In genomic region chr4:41853973-41854372, GRCh38 we compare ENCODE assay signal across 18 cellular contexts.
A peak's percentile ranks its signal among the peaks of the same experiment; 100 is the strongest.
DNase-seq lines count a peak whose midpoint lies in the region; ATAC-seq and TF ChIP-seq lines count a peak whose summit lies in the region.
"Had no signal": no experiment of that assay in that cellular context is flagged by ENCODE, and none has a peak within 500 bp of the region (broad histone marks: within the 10 kb centered on the region; RNA-seq: fewer than 3 reads in every experiment).

No MANE protein-coding gene starts in this region.

- no peaks in the 10 kb centered on the region for H3K36me3 Mint-ChIP-seq in chondrocyte (ENCODE audit: low read depth)
- no peaks in the 10 kb centered on the region for H3K36me3 Mint-ChIP-seq in neural progenitor cell
- H3K36me3 Mint-ChIP-seq: CD8-positive, alpha-beta T cell had no signal

- ATAC-seq in GM21825 (IDR thresholded peaks at IDR 0.05; ENCODE audit: unreplicated experiment) (no peak), HG03025 (IDR thresholded peaks at IDR 0.05; ENCODE audit: low FRiP score, unreplicated experiment) (no peak)
- ATAC-seq: activated CD8-positive, alpha-beta T cell treated with anti-CD3 and anti-CD28 coated beads, Interleukin-2, amount 10 ng/mL, durations not matched to agents 7 days and 5 days; CD8-positive, alpha-beta T cell had no signal

- H3K4me3 Mint-ChIP-seq in chondrocyte (ENCODE audit: unreplicated experiment) (no peak overlapping the region), neural progenitor cell (no peak overlapping the region)
- H3K4me3 Mint-ChIP-seq: activated CD8-positive, alpha-beta T cell treated with anti-CD3 and anti-CD28 coated beads, Interleukin-2, amount 10 ng/mL, durations not matched to agents 7 days and 5 days; activated T-helper 1 cell treated with anti-CD3 and anti-CD28 coated beads, Interleukin-12 subunit alpha, Interleukin-12 subunit beta, Interleukin-2, Interleukin-4 antibody, amounts not matched to agents 30 ng/mL and 10 ng/mL and 1 ng/mL, durations not matched to agents 14 hours and 24 hours and 36 hours; CD8-positive, alpha-beta T cell had no signal

- H3K27me3 ChIP-seq in Loucy (ENCODE audit: insufficient read depth, low read length, poor library complexity, severe bottlenecking) (no peaks in the 10 kb centered on the region), neural progenitor cell (peaks cover 87% of the 10 kb centered on the region)

- no peaks in the 10 kb centered on the region for H4K20me1 ChIP-seq in Loucy (ENCODE audit: insufficient read depth, low read length, poor library complexity, severe bottlenecking)
- no peaks in the 10 kb centered on the region for H4K20me1 ChIP-seq in neural progenitor cell (ENCODE audit: low read depth)

- H3K36me3 ChIP-seq in Loucy (ENCODE audit: insufficient read depth, low read length) (no peaks in the 10 kb centered on the region), neural progenitor cell (no peaks in the 10 kb centered on the region)
- H3K36me3 ChIP-seq: tibial nerve, WERI-Rb-1 had no signal

- no peaks in the 10 kb centered on the region for H3K4me1 Mint-ChIP-seq in chondrocyte (ENCODE audit: low read depth)
- H3K4me1 Mint-ChIP-seq in neural progenitor cell: peaks cover 9% of the 10 kb centered on the region

- no peak overlapping the region for H3K4me3 ChIP-seq in Loucy (ENCODE audit: low read length, poor library complexity, severe bottlenecking)
- H3K4me3 ChIP-seq in neural progenitor cell: no peak overlapping the region
- H3K4me3 ChIP-seq: skin epidermis, tibial nerve had no signal

- H3K79me2 ChIP-seq in Loucy (ENCODE audit: insufficient read depth, low read length) (no peaks in the 10 kb centered on the region), neural progenitor cell (ENCODE audit: low read depth) (no peaks in the 10 kb centered on the region)

- H3K9ac ChIP-seq in Loucy (ENCODE audit: low read depth, low read length, poor library complexity, severe bottlenecking) (no peak overlapping the region), neural progenitor cell (no peak overlapping the region)

- H3K9me3 ChIP-seq in Loucy (ENCODE audit: insufficient read depth, low read depth, low read length) (no peaks in the 10 kb centered on the region), neural progenitor cell (ENCODE audit: low read depth) (no peaks in the 10 kb centered on the region)
- H3K9me3 ChIP-seq: tibial nerve had no signal

- peak; percentile 35; the same call in 1 of the 2 replicates for TF ChIP-seq CTCF in Loucy (conservative IDR thresholded peaks at IDR 0.05; ENCODE audit: low read length)
- TF ChIP-seq CTCF in chondrocyte (IDR thresholded peaks at IDR 0.05): peak; percentile 41
- TF ChIP-seq CTCF in neural progenitor cell (IDR thresholded peaks at IDR 0.05): peak; percentile 46

- peak; percentile 28 for DNase-seq in DMS 273 (lab: John Stamatoyannopoulos, UW; ENCODE audit: unreplicated experiment)
- no peak for DNase-seq in DMS 273 treated with DMSO at 0.1 percent for 48 hours (lab: John Stamatoyannopoulos, UW)
- DNase-seq in chondrocyte (ENCODE audit: low spot score): no peak
- no peak for DNase-seq in neural progenitor cell (ENCODE audit: low spot score)
- DNase-seq in SKM-1 (lab: John Stamatoyannopoulos, UW; ENCODE audit: unreplicated experiment): no peak
- DNase-seq: 8988T; activated CD8-positive, alpha-beta T cell treated with anti-CD3 and anti-CD28 coated beads, Interleukin-2, amount 10 ng/mL, durations not matched to agents 7 days and 5 days; CD8-positive, alpha-beta T cell; kidney glomerular epithelial cell; NCI-H1930; NCI-H524 treated with DMSO at 0.1 percent for 48 hours; WERI-Rb-1 had no signal

- H3K4me1 ChIP-seq in Loucy (ENCODE audit: insufficient read depth, low read length, poor library complexity, severe bottlenecking): no peaks in the 10 kb centered on the region
- H3K4me1 ChIP-seq in neural progenitor cell: peaks cover 2% of the 10 kb centered on the region

- H3K27ac ChIP-seq in neural progenitor cell: no peak overlapping the region
- H3K27ac ChIP-seq: skin epidermis, tibial nerve, WERI-Rb-1 had no signal

- H3K27ac Mint-ChIP-seq in chondrocyte (ENCODE audit: unreplicated experiment) (no peak overlapping the region), neural progenitor cell (no peak overlapping the region)
- H3K27ac Mint-ChIP-seq: activated CD8-positive, alpha-beta T cell treated with anti-CD3 and anti-CD28 coated beads, Interleukin-2, amount 10 ng/mL, durations not matched to agents 7 days and 5 days; activated T-helper 1 cell treated with anti-CD3 and anti-CD28 coated beads, Interleukin-12 subunit alpha, Interleukin-12 subunit beta, Interleukin-2, Interleukin-4 antibody, amounts not matched to agents 30 ng/mL and 10 ng/mL and 1 ng/mL, durations not matched to agents 14 hours and 24 hours and 36 hours; CD8-positive, alpha-beta T cell had no signal

- H2AFZ ChIP-seq in Loucy (ENCODE audit: low read length): no peak overlapping the region
- H2AFZ ChIP-seq in neural progenitor cell (replicated peaks): no peak overlapping the region

- H3F3A ChIP-seq in Loucy (ENCODE audit: low read depth): no peaks in the 10 kb centered on the region
- H3F3A ChIP-seq in neural progenitor cell (ENCODE audit: low read depth): no peaks in the 10 kb centered on the region

- H3K9me3 Mint-ChIP-seq in chondrocyte (ENCODE audit: low read depth): no peaks in the 10 kb centered on the region
- H3K9me3 Mint-ChIP-seq in neural progenitor cell: no peaks in the 10 kb centered on the region
- H3K9me3 Mint-ChIP-seq: activated T-helper 1 cell treated with anti-CD3 and anti-CD28 coated beads, Interleukin-12 subunit alpha, Interleukin-12 subunit beta, Interleukin-2, Interleukin-4 antibody, amounts not matched to agents 30 ng/mL and 10 ng/mL and 1 ng/mL, durations not matched to agents 14 hours and 24 hours and 36 hours; CD8-positive, alpha-beta T cell had no signal

- no peak overlapping the region for H3K4me2 ChIP-seq in Loucy (ENCODE audit: low read depth, low read length, poor library complexity, severe bottlenecking)
- H3K4me2 ChIP-seq in neural progenitor cell: no peak overlapping the region

- H3K27me3 Mint-ChIP-seq in chondrocyte (ENCODE audit: low read depth): peaks cover 36% of the 10 kb centered on the region
- H3K27me3 Mint-ChIP-seq in neural progenitor cell (ENCODE audit: insufficient read depth, low read depth): no peaks in the 10 kb centered on the region

- H3K9me2 ChIP-seq in Loucy (replicated peaks; ENCODE audit: low read depth, low read length): no peaks in the 10 kb centered on the region
